ENCODE assay signal across 11 cellular contexts in the genomic region with DNA sequence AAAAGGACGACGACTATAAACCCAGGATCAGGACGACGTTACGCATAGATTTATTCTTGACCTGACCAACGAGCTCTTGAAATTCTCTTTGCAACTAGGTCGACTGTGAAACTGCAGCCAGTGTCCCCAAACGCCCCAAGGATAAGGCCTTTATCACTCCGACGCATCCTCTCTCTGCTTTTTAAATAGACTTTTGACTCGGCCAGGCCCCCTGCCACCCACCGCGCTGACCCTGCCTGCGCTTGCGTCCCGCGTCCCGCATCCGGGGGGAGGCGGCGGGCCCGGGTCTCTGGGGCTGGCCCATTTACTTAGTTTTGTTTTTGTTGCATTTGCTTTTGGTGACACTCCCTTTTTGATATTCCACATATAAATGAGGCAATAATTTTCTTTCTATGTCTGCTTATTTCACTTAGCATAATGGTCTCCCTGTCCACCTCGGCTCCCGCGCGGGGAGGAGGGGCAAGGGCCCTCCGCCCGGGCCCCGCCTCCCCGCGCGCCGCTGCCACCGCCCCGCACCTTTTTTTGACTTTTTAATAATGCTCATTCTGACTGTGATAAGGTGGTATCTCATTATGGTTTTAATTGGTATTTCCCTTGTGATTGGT. TPM values are rescaled to one million over a fixed set of nuclear protein-coding genes. Genes with fewer than 3 reads are reported as not detected.
DNase-seq lines count a peak whose midpoint lies in the region; ATAC-seq and TF ChIP-seq lines count a peak whose summit lies in the region.
"Had no signal": no experiment of that assay in that cellular context is flagged by ENCODE, and none has a peak within 500 bp of the region (broad histone marks: within the 10 kb centered on the region; RNA-seq: fewer than 3 reads in every experiment).

No MANE protein-coding gene starts in this region.

- H3K9me3 ChIP-seq in CD8-positive, alpha-beta memory T cell (ENCODE audit: low read length) = no peaks in the 10 kb centered on the region
- no peaks in the 10 kb centered on the region; the same call in 1 of the 2 replicates for H3K9me3 ChIP-seq in PC-3 (ENCODE audit: low read length)

- TF ChIP-seq CTCF in fibroblast of mammary gland (conservative IDR thresholded peaks at IDR 0.05; ENCODE audit: control insufficient read depth, insufficient read depth, low read depth, low read length) (no peak), retinal pigment epithelial cell (conservative IDR thresholded peaks at IDR 0.05; ENCODE audit: low read depth, low read length) (no peak), PC-3 (conservative IDR thresholded peaks at IDR 0.05; ENCODE audit: low read depth, low read length) (no peak), omental fat pad (IDR thresholded peaks at IDR 0.05) (no peak)

- H3F3A ChIP-seq in PC-3 (ENCODE audit: low read length, unreplicated experiment) = no peaks in the 10 kb centered on the region

- peak overlapping the region; percentile 57 for H3K4me3 ChIP-seq in CD8-positive, alpha-beta memory T cell (ENCODE audit: low read length)
- H3K4me3 ChIP-seq in fibroblast of mammary gland (ENCODE audit: control insufficient read depth, low read depth, low read length) (peak overlapping the region; percentile 30), retinal pigment epithelial cell (ENCODE audit: low read length) (peak overlapping the region; percentile 27), PC-3 (ENCODE audit: low read length) (no peak overlapping the region)

- no TSS peak for BruUV-seq in PC-3 (replicated peaks; lab: Mats Ljungman, UMichigan)

- H3K4me1 Mint-ChIP-seq in CD8-positive, alpha-beta memory T cell = peaks cover 13 to 37% (median 14%) of the 10 kb centered on the region in 3 donors
- peaks cover 36% of the 10 kb centered on the region for H3K4me1 Mint-ChIP-seq in activated CD8-positive, alpha-beta T cell treated with anti-CD3 and anti-CD28 coated beads, Interleukin-2, amount 10 ng/mL, durations not matched to agents 7 days and 5 days (ENCODE audit: low read depth)

- H3K9me3 Mint-ChIP-seq in CD8-positive, alpha-beta memory T cell = peaks cover 1 to 13% (median 7%) of the 10 kb centered on the region in 5 donors
- peaks cover 18% of the 10 kb centered on the region for H3K9me3 Mint-ChIP-seq in activated CD8-positive, alpha-beta T cell treated with anti-CD3 and anti-CD28 coated beads, Interleukin-2, amount 10 ng/mL, durations not matched to agents 7 days and 5 days (ENCODE audit: insufficient read depth)

- intact Hi-C loops in PC-3 (cut with micrococcal nuclease) = no loop called here

- peak overlapping the region; percentile 79 to 92 (median 83) for H3K4me3 Mint-ChIP-seq in CD8-positive, alpha-beta memory T cell
- H3K4me3 Mint-ChIP-seq in activated CD8-positive, alpha-beta T cell treated with anti-CD3 and anti-CD28 coated beads, Interleukin-2, amount 10 ng/mL, durations not matched to agents 7 days and 5 days = peak overlapping the region; percentile 68

- H3K4me1 ChIP-seq in CD8-positive, alpha-beta memory T cell (ENCODE audit: insufficient read depth, low read length) = no peaks in the 10 kb centered on the region
- H3K4me1 ChIP-seq in PC-3 (ENCODE audit: insufficient read depth, low read length) = no peaks in the 10 kb centered on the region

- POLR2A ChIA-PET in CD8-positive, alpha-beta memory T cell (lab: Charles Lee) = no interaction called here
- POLR2A ChIA-PET in activated CD8-positive, alpha-beta T cell treated with anti-CD3 and anti-CD28 coated beads, Interleukin-2, amount 10 ng/mL, durations not matched to agents 7 days and 5 days (lab: Charles Lee) = interaction anchor here (1.0 kb wide), 1 partner anchor 38 kb away, joined by 3 read pairs; no protein-coding TSS in a partner anchor
- POLR2A ChIA-PET in PC-3 (lab: Charles Lee; ENCODE audit: unreplicated experiment) = no interaction called here

- H3K36me3 ChIP-seq in CD8-positive, alpha-beta memory T cell (ENCODE audit: insufficient read depth, low read length) = no peaks in the 10 kb centered on the region
- H3K36me3 ChIP-seq in PC-3 (ENCODE audit: low read depth, low read length) = no peaks in the 10 kb centered on the region; the same call in 1 of the 2 replicates

- H3K27ac Mint-ChIP-seq in CD8-positive, alpha-beta memory T cell = peak overlapping the region in 4 of 8 donors; percentile 40 to 84 (median 60)
- peak overlapping the region; percentile 20 for H3K27ac Mint-ChIP-seq in activated CD8-positive, alpha-beta T cell treated with anti-CD3 and anti-CD28 coated beads, Interleukin-2, amount 10 ng/mL, durations not matched to agents 7 days and 5 days

- no peak overlapping the region for H3K4me2 ChIP-seq in PC-3 (ENCODE audit: low read length)

- peaks cover 0 to 3% of the 10 kb centered on the region in 2 donors for H3K27me3 Mint-ChIP-seq in CD8-positive, alpha-beta memory T cell
- no peaks in the 10 kb centered on the region for H3K27me3 Mint-ChIP-seq in activated CD8-positive, alpha-beta T cell treated with anti-CD3 and anti-CD28 coated beads, Interleukin-2, amount 10 ng/mL, durations not matched to agents 7 days and 5 days (ENCODE audit: low read depth)

- no peak overlapping the region for H2AFZ ChIP-seq in PC-3 (ENCODE audit: low read length)

- CTCF ChIA-PET in CD8-positive, alpha-beta memory T cell (lab: Charles Lee) = interaction anchor here (0.7 to 1.2 kb wide), 3 partner anchors 12 to 19 kb away, joined by 3 read pairs; no protein-coding TSS in a partner anchor
- CTCF ChIA-PET in activated CD8-positive, alpha-beta T cell treated with anti-CD3 and anti-CD28 coated beads, Interleukin-2, amount 10 ng/mL, durations not matched to agents 7 days and 5 days (lab: Charles Lee) = interaction anchor here (1.5 kb wide), 1 partner anchor 13 kb away, joined by 3 read pairs; no protein-coding TSS in a partner anchor
- CTCF ChIA-PET in PC-3 (lab: Charles Lee) = no interaction called here

- H3K27ac ChIP-seq in CD8-positive, alpha-beta memory T cell (ENCODE audit: low read depth, low read length) = no peak overlapping the region
- no peak overlapping the region for H3K27ac ChIP-seq in PC-3 (ENCODE audit: low read length)

- ATAC-seq in activated CD8-positive, alpha-beta T cell treated with anti-CD3 and anti-CD28 coated beads, Interleukin-2, amount 10 ng/mL, durations not matched to agents 7 days and 5 days = no peak
- no peak for ATAC-seq in PC-3
- no peak for ATAC-seq in omental fat pad (ENCODE audit: low FRiP score)

- H4K20me1 ChIP-seq in PC-3 (ENCODE audit: low read length) = no peaks in the 10 kb centered on the region

- H3K9ac ChIP-seq in PC-3 (ENCODE audit: low read length) = no peak overlapping the region

- no peaks in the 10 kb centered on the region for H3K79me2 ChIP-seq in PC-3 (ENCODE audit: low read length)

- DNase-seq in CD8-positive, alpha-beta memory T cell = no peak
- DNase-seq in activated CD8-positive, alpha-beta T cell treated with anti-CD3 and anti-CD28 coated beads, Interleukin-2, amount 10 ng/mL, durations not matched to agents 7 days and 5 days = no peak
- DNase-seq in fibroblast of mammary gland (ENCODE audit: low read depth) = no peak
- no peak for DNase-seq in retinal pigment epithelial cell (ENCODE audit: low read depth)
- no peak for DNase-seq in HK-2 (ENCODE audit: unreplicated experiment)
- no peak for DNase-seq in PC-3
- DNase-seq in omental fat pad (ENCODE audit: low spot score) = no peak
- DNase-seq in stimulated activated naive CD4-positive, alpha-beta T cell (lab: John Stamatoyannopoulos, UW) = no peak
- DNase-seq: activated CD8-positive, alpha-beta memory T cell treated with anti-CD3 and anti-CD28 coated beads for 24 hours; caudate nucleus; NCI-H1694 treated with DMSO at 0.1 percent for 48 hours had no signal

- H3K27me3 ChIP-seq in CD8-positive, alpha-beta memory T cell (ENCODE audit: insufficient read depth, low read length, poor library complexity, severe bottlenecking) = no peaks in the 10 kb centered on the region
- no peaks in the 10 kb centered on the region for H3K27me3 ChIP-seq in PC-3 (ENCODE audit: low read length)

- H3K36me3 Mint-ChIP-seq in CD8-positive, alpha-beta memory T cell = peaks cover 13 to 32% (median 20%) of the 10 kb centered on the region in 3 donors
- H3K36me3 Mint-ChIP-seq in activated CD8-positive, alpha-beta T cell treated with anti-CD3 and anti-CD28 coated beads, Interleukin-2, amount 10 ng/mL, durations not matched to agents 7 days and 5 days (ENCODE audit: low read depth) = peaks cover 82% of the 10 kb centered on the region

- no peaks in the 10 kb centered on the region for H3K9me2 ChIP-seq in PC-3 (replicated peaks; ENCODE audit: low read length)

RNA-seq across cellular contexts. Expression of gene RB1, which starts 17.5 kb away (rescaled TPM):
- 10 to 100 TPM; 38.2 to 38.9 TPM for total RNA-seq in CD8-positive, alpha-beta memory T cell
- 16.8 TPM for polyA plus RNA-seq in CD8-positive, alpha-beta memory T cell
- 10 to 100 TPM; 61.7 to 64.6 TPM for total RNA-seq in activated CD8-positive, alpha-beta T cell treated with anti-CD3 and anti-CD28 coated beads, Interleukin-2, amount 10 ng/mL, durations not matched to agents 7 days and 5 days
- total RNA-seq in PC-3 (2014; rRNA removed) (13.2 and 14.3 TPM in 2 replicates), omental fat pad (10 to 100 TPM; 26.5 to 42.6 (median 37.5) TPM)
